ENCODE assay signal across 8 cellular contexts in the genomic region with DNA sequence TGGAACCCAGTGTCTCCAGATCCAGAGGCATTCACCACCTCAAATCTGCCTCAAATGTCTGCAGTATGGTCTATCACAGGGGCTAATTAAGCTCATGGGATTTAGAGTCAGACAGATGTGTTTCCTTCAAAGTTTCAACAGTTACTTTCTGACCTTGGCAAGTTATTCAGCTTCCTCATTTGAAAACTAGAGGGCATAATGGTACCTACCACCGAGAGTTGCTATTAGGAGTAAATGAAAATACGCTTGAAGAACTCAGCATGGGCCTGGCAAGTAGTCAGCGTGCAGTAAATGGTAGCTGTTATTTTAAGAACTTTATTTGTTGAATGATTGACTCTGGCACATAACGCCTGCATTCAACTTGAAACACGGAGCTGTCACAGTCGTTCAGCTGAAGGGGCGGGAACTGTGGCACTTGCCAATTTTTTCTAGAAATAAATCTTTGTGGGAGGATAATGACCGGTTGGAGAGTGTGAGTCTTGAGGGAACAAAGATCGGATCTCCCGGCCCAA. TPM values are rescaled to one million over a fixed set of nuclear protein-coding genes. Genes with fewer than 3 reads are reported as not detected.
DNase-seq lines count a peak whose midpoint lies in the region; ATAC-seq and TF ChIP-seq lines count a peak whose summit lies in the region.

No MANE protein-coding gene starts in this region.

- peak overlapping the region; percentile 98 for H3K27ac ChIP-seq in OCI-LY3 (ENCODE audit: low read length)
- H3K27ac ChIP-seq in uterus: peak overlapping the region; percentile 95 to 96

- H3K4me3 Mint-ChIP-seq in dendritic cell treated with granulocyte-macrophage colony-stimulating factor and Interleukin-4, amounts not matched to agents 40 ng/mL and 50 ng/mL, for 4 days: peak overlapping the region; percentile 78

- H3K36me3 Mint-ChIP-seq in dendritic cell treated with granulocyte-macrophage colony-stimulating factor and Interleukin-4, amounts not matched to agents 40 ng/mL and 50 ng/mL, for 4 days (ENCODE audit: low read depth): peaks cover 40% of the 10 kb centered on the region

- H3K9me3 Mint-ChIP-seq in dendritic cell treated with granulocyte-macrophage colony-stimulating factor and Interleukin-4, amounts not matched to agents 40 ng/mL and 50 ng/mL, for 4 days: no peaks in the 10 kb centered on the region

- H3K27me3 ChIP-seq in OCI-LY3 (ENCODE audit: low read depth, low read length) (no peaks in the 10 kb centered on the region), uterus (no peaks in the 10 kb centered on the region)

- H3K4me1 ChIP-seq in OCI-LY3 (ENCODE audit: low read length) (peaks cover 22% of the 10 kb centered on the region), uterus (peaks cover 0 to 12% of the 10 kb centered on the region in 2 donors)

- peaks cover 64% of the 10 kb centered on the region for H3K4me1 Mint-ChIP-seq in dendritic cell treated with granulocyte-macrophage colony-stimulating factor and Interleukin-4, amounts not matched to agents 40 ng/mL and 50 ng/mL, for 4 days (ENCODE audit: low read depth)

- TF ChIP-seq CTCF in GM12864 (IDR thresholded peaks at IDR 0.05; ENCODE audit: low read depth, low read length, missing control alignments) (no peak), OCI-LY3 (IDR thresholded peaks at IDR 0.05; ENCODE audit: low read depth, low read length) (peak; percentile 39), uterus (IDR thresholded peaks at IDR 0.05) (peak in 1 of 4 experiments; percentile 16)

- H3K9me3 ChIP-seq in OCI-LY3 (ENCODE audit: insufficient read depth, low read length) (no peaks in the 10 kb centered on the region), uterus (no peaks in the 10 kb centered on the region)

- H2AFZ ChIP-seq in OCI-LY3 (ENCODE audit: low read depth, low read length): no peak overlapping the region

- H3K4me3 ChIP-seq in GM12864 (ENCODE audit: low read depth, low read length) (peak overlapping the region; percentile 72), OCI-LY3 (ENCODE audit: low read length) (peak overlapping the region; percentile 87), uterus (peak overlapping the region; percentile 83 to 99)

- DNase-seq in GM12864 (ENCODE audit: low read depth): peak; percentile 69
- peak; percentile 55 for DNase-seq in midbrain (lab: John Stamatoyannopoulos, UW)
- peak in 1 of 2 donors; percentile 76 for DNase-seq in uterus
- DNase-seq in stimulated activated CD4-positive, alpha-beta T cell treated with anti-CD3 and anti-CD28 coated beads, Interleukin-4, amount 100 ng/mL, for 24 hours: no peak
- DNase-seq in activated CD4-positive, alpha-beta T cell treated with anti-CD3 and anti-CD28 coated beads for 48 hours: no peak

- peak overlapping the region; percentile 99 for H3K9ac ChIP-seq in OCI-LY3 (ENCODE audit: low read length)

- peak overlapping the region; percentile 99 for H3K27ac Mint-ChIP-seq in dendritic cell treated with granulocyte-macrophage colony-stimulating factor and Interleukin-4, amounts not matched to agents 40 ng/mL and 50 ng/mL, for 4 days

- no peaks in the 10 kb centered on the region for H3K27me3 Mint-ChIP-seq in dendritic cell treated with granulocyte-macrophage colony-stimulating factor and Interleukin-4, amounts not matched to agents 40 ng/mL and 50 ng/mL, for 4 days

- no peak for TF ChIP-seq POLR2A in uterus (IDR thresholded peaks at IDR 0.05)

- H4K20me1 ChIP-seq in OCI-LY3 (ENCODE audit: insufficient read depth, low read length): peaks cover 9% of the 10 kb centered on the region; the same call in 1 of the 2 replicates

- ATAC-seq in HG02981 (IDR thresholded peaks at IDR 0.05; ENCODE audit: unreplicated experiment): peak; percentile 3

- H3K36me3 ChIP-seq in OCI-LY3 (replicated peaks; ENCODE audit: low read depth, low read length) (peaks cover 9% of the 10 kb centered on the region), uterus (no peaks in the 10 kb centered on the region)

- intact Hi-C loops in dendritic cell treated with granulocyte-macrophage colony-stimulating factor and Interleukin-4, amounts not matched to agents 40 ng/mL and 50 ng/mL, for 4 days (cut with micrococcal nuclease): no loop called here
- intact Hi-C loops in uterus (cut with DNase I; ENCODE audit: low total_unique reads): no loop called here

- H3K79me2 ChIP-seq in OCI-LY3 (ENCODE audit: low read length): peaks cover 37% of the 10 kb centered on the region

- peak overlapping the region; percentile 76 for H3K4me2 ChIP-seq in OCI-LY3 (ENCODE audit: low read length)

RNA-seq across cellular contexts. Expression of a gene that starts 1.2 kb away (rescaled TPM):
- total RNA-seq in uterus: 100 to 1,000 TPM; 136 to 298 (median 224) TPM

RNA-seq across cellular contexts. Expression of a gene that starts 57.8 kb away (rescaled TPM):
- total RNA-seq in uterus: 100 to 1,000 TPM in 2 of 4 donors, 10 to 100 TPM in 2; 81.7 to 123 (median 94.5) TPM

Comparison
In these comparisons a context has a peak if more than half of its experiments do, and no peak if none do; other contexts are left out.
1. DNase-seq: peak in GM12864 (single experiment) and midbrain (single experiment); none in stimulated activated CD4-positive, alpha-beta T cell treated with anti-CD3 and anti-CD28 coated beads, Interleukin-4, amount 100 ng/mL, for 24 hours (single experiment) and activated CD4-positive, alpha-beta T cell treated with anti-CD3 and anti-CD28 coated beads for 48 hours (single experiment).
2. Peak in every context shown above with its lines, with median percentiles within 50 percentile points of each other: H3K4me3 ChIP-seq.